ENCODE assay signal across 13 cellular contexts in genomic region chr12:71640316-71640715, GRCh38.
"Had no signal": no experiment of that assay in that cellular context is flagged by ENCODE, and none has a peak within 500 bp of the region (broad histone marks: within the 10 kb centered on the region; RNA-seq: fewer than 3 reads in every experiment).

No MANE protein-coding gene starts in this region.

- H3K36me3 ChIP-seq: breast epithelium, uterus had no signal

- H3K27ac ChIP-seq: breast epithelium, parathyroid adenoma, thyroid gland, uterus had no signal

- DNase-seq: activated CD4-positive, alpha-beta T cell treated with anti-CD3 and anti-CD28 coated beads for 4 hours; activated gamma-delta T cell treated with Interleukin-2 at 50 U/mL for 16 hours; activated naive CD8-positive, alpha-beta T cell treated with anti-CD3 and anti-CD28 coated beads, Interleukin-2, amount 10 ng/mL, durations not matched to agents 7 days and 5 days; activated T-cell treated with anti-CD3 and anti-CD28 coated beads for 4 hours; anterior cingulate cortex; retina; stimulated activated CD4-positive, alpha-beta T cell treated with anti-CD3 and anti-CD28 coated beads, Interleukin-15, amount 100 ng/mL, for 24 hours; stimulated activated CD4-positive, alpha-beta T cell treated with anti-CD3 and anti-CD28 coated beads, Interleukin-4, amount 100 ng/mL, for 24 hours; T-helper 9 cell; thyroid gland; uterus had no signal

- H3K27ac Mint-ChIP-seq: activated naive CD8-positive, alpha-beta T cell treated with anti-CD3 and anti-CD28 coated beads, Interleukin-2, amount 10 ng/mL, durations not matched to agents 7 days and 5 days had no signal

- H3K79me2 ChIP-seq: parathyroid adenoma had no signal

- H3K4me3 Mint-ChIP-seq: activated naive CD8-positive, alpha-beta T cell treated with anti-CD3 and anti-CD28 coated beads, Interleukin-2, amount 10 ng/mL, durations not matched to agents 7 days and 5 days had no signal

- H3K9me3 ChIP-seq: breast epithelium, thyroid gland, uterus had no signal

- H3K27me3 Mint-ChIP-seq: activated naive CD8-positive, alpha-beta T cell treated with anti-CD3 and anti-CD28 coated beads, Interleukin-2, amount 10 ng/mL, durations not matched to agents 7 days and 5 days had no signal

- H3K27me3 ChIP-seq: breast epithelium, thyroid gland, uterus had no signal

- H3K4me3 ChIP-seq: breast epithelium, thyroid gland, uterus had no signal

- H3K4me1 ChIP-seq: breast epithelium, parathyroid adenoma, thyroid gland, uterus had no signal

- H3K9ac ChIP-seq: parathyroid adenoma had no signal

- H2AFZ ChIP-seq: parathyroid adenoma had no signal

- H3K9me3 Mint-ChIP-seq: activated naive CD8-positive, alpha-beta T cell treated with anti-CD3 and anti-CD28 coated beads, Interleukin-2, amount 10 ng/mL, durations not matched to agents 7 days and 5 days had no signal
